ENCODE assay signal across 9 cellular contexts in the genomic region with DNA sequence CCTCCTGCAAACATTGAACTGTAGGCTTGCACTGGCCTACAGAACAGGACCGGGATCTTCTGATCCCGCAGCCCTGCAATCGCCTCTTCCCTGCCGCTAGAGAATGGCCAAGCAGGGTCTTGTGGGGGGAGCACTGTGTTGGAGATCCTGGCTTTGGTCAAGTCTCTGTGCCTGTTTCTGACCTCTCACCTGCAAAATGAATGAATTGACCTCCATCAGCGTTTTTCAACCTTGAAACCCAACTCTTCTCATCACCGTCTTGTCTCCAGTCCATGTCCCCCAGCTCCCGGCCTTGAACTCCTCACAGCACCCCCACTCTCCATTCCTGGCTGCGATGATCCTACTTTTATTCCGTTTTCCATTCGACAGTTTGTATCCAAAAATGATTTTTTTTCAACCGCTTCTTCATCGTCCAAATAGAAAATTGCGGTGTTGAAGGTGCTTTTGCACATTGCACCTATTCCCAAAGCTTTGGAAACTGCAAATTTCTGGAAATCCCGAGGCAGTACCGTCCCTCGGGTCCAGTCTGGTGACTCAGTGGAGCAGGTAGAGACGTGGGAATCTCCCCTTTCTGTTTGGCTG. TPM values are rescaled to one million over a fixed set of nuclear protein-coding genes. Genes with fewer than 3 reads are reported as not detected.
DNase-seq lines count a peak whose midpoint lies in the region; ATAC-seq and TF ChIP-seq lines count a peak whose summit lies in the region.
"Had no signal": no experiment of that assay in that cellular context is flagged by ENCODE, and none has a peak within 500 bp of the region (broad histone marks: within the 10 kb centered on the region; RNA-seq: fewer than 3 reads in every experiment).

No MANE protein-coding gene starts in this region.

- CTCF ChIA-PET in activated CD4-positive, alpha-beta memory T cell treated with anti-CD3 and anti-CD28 coated beads for 36 hours (lab: Charles Lee) = no interaction called here

- no peaks in the 10 kb centered on the region for H3K9me3 Mint-ChIP-seq in T-helper 2 cell treated with Interferon-gamma antibody and Interleukin-4, amounts not matched to agents 5 μg/mL and 100 μg/mL, for 36 hours
- H3K9me3 Mint-ChIP-seq in activated CD4-positive, alpha-beta memory T cell treated with anti-CD3 and anti-CD28 coated beads for 36 hours = no peaks in the 10 kb centered on the region

- intact Hi-C loops in activated CD4-positive, alpha-beta memory T cell treated with anti-CD3 and anti-CD28 coated beads for 36 hours (cut with micrococcal nuclease) = no loop called here

- no peak overlapping the region for H3K9ac ChIP-seq in stomach smooth muscle (ENCODE audit: low read length in 2 of 2)

- no peak for TF ChIP-seq CTCF in gastroesophageal sphincter (IDR thresholded peaks at IDR 0.05)

- H3K4me1 Mint-ChIP-seq in T-helper 2 cell treated with Interferon-gamma antibody and Interleukin-4, amounts not matched to agents 5 μg/mL and 100 μg/mL, for 36 hours (ENCODE audit: low read depth) = peaks cover 39% of the 10 kb centered on the region
- peaks cover 63% of the 10 kb centered on the region for H3K4me1 Mint-ChIP-seq in activated CD4-positive, alpha-beta memory T cell treated with anti-CD3 and anti-CD28 coated beads for 36 hours (ENCODE audit: low read depth)

- H3K36me3 Mint-ChIP-seq in T-helper 2 cell treated with Interferon-gamma antibody and Interleukin-4, amounts not matched to agents 5 μg/mL and 100 μg/mL, for 36 hours (ENCODE audit: low read depth) = peaks cover 33% of the 10 kb centered on the region
- H3K36me3 Mint-ChIP-seq in activated CD4-positive, alpha-beta memory T cell treated with anti-CD3 and anti-CD28 coated beads for 36 hours = peaks cover 22% of the 10 kb centered on the region

- H3K36me3 ChIP-seq in gastroesophageal sphincter = peaks cover 0 to 7% of the 10 kb centered on the region in 2 donors
- H3K36me3 ChIP-seq in stomach smooth muscle (ENCODE audit: control insufficient read depth in 2 of 2, insufficient read depth in 2 of 2, low read length in 2 of 2) = no peaks in the 10 kb centered on the region

- ATAC-seq in gastroesophageal sphincter = no peak

- POLR2A ChIA-PET in activated CD4-positive, alpha-beta memory T cell treated with anti-CD3 and anti-CD28 coated beads for 36 hours (lab: Charles Lee) = interaction anchor here (1.2 kb wide), 1 partner anchor 48 kb away, joined by 3 read pairs; no protein-coding TSS in a partner anchor

- no peak for TF ChIP-seq POLR2A in gastroesophageal sphincter (IDR thresholded peaks at IDR 0.05)

- peak overlapping the region; percentile 99 for H3K4me3 Mint-ChIP-seq in T-helper 2 cell treated with Interferon-gamma antibody and Interleukin-4, amounts not matched to agents 5 μg/mL and 100 μg/mL, for 36 hours
- H3K4me3 Mint-ChIP-seq in activated CD4-positive, alpha-beta memory T cell treated with anti-CD3 and anti-CD28 coated beads for 36 hours = peak overlapping the region; percentile 20

- no peak for DNase-seq in T-helper 2 cell treated with Interferon-gamma antibody and Interleukin-4, amounts not matched to agents 5 μg/mL and 100 μg/mL, for 36 hours (ENCODE audit: low spot score)
- DNase-seq in T-helper 2 cell (no peak), NCI-H82 treated with DMSO at 0.1 percent for 48 hours (lab: John Stamatoyannopoulos, UW; ENCODE audit: unreplicated experiment) (no peak)
- DNase-seq in activated CD4-positive, alpha-beta memory T cell treated with anti-CD3 and anti-CD28 coated beads for 36 hours = no peak
- no peak for DNase-seq in stimulated activated CD4-positive, alpha-beta T cell treated with anti-CD3 and anti-CD28 coated beads, Interleukin-4, amount 100 ng/mL, for 1 hour
- no peak for DNase-seq in activated CD4-positive, alpha-beta T cell treated with anti-CD3 and anti-CD28 coated beads for 4 hours
- DNase-seq: NCI-H1417 treated with DMSO at 0.1 percent for 48 hours had no signal

- no peak for TF ChIP-seq EP300 in gastroesophageal sphincter (IDR thresholded peaks at IDR 0.05)

- no peaks in the 10 kb centered on the region for H3K27me3 Mint-ChIP-seq in T-helper 2 cell treated with Interferon-gamma antibody and Interleukin-4, amounts not matched to agents 5 μg/mL and 100 μg/mL, for 36 hours (ENCODE audit: low read depth)
- H3K27me3 Mint-ChIP-seq in activated CD4-positive, alpha-beta memory T cell treated with anti-CD3 and anti-CD28 coated beads for 36 hours = no peaks in the 10 kb centered on the region

- H3K27ac ChIP-seq in gastroesophageal sphincter (peak overlapping the region in 3 of 4 donors; percentile 88 to 92 (median 88)), stomach smooth muscle (ENCODE audit: low read length) (no peak overlapping the region)

- peak overlapping the region in 1 of 2 donors; percentile 86 for H3K4me3 ChIP-seq in gastroesophageal sphincter
- peak overlapping the region; percentile 82 to 93 for H3K4me3 ChIP-seq in stomach smooth muscle (ENCODE audit: low read length in 2 of 2)

- H3K4me1 ChIP-seq in gastroesophageal sphincter = peaks cover 0 to 84% (median 50%) of the 10 kb centered on the region in 3 donors
- peaks cover 63% of the 10 kb centered on the region for H3K4me1 ChIP-seq in stomach smooth muscle (ENCODE audit: control insufficient read depth, insufficient read depth, low read length)

- H3K9me3 ChIP-seq in gastroesophageal sphincter (no peaks in the 10 kb centered on the region), stomach smooth muscle (ENCODE audit: control insufficient read depth in 2 of 2, low read length in 2 of 2) (no peaks in the 10 kb centered on the region)

- H3K27me3 ChIP-seq in gastroesophageal sphincter (no peaks in the 10 kb centered on the region), stomach smooth muscle (ENCODE audit: control insufficient read depth in 1 of 2, insufficient read depth in 2 of 2, low read length in 2 of 2) (no peaks in the 10 kb centered on the region)

- WGBS in gastroesophageal sphincter (ENCODE audit: low coverage in 1 of 2), 2 donors = 78 to 89% methylated on average over 12 to 13 of the region's 17 CpGs

- H3K27ac Mint-ChIP-seq in T-helper 2 cell treated with Interferon-gamma antibody and Interleukin-4, amounts not matched to agents 5 μg/mL and 100 μg/mL, for 36 hours = no peak overlapping the region
- no peak overlapping the region for H3K27ac Mint-ChIP-seq in activated CD4-positive, alpha-beta memory T cell treated with anti-CD3 and anti-CD28 coated beads for 36 hours

RNA-seq across cellular contexts. Expression of gene MYO9B, which starts 2.0 kb away (rescaled TPM):
- 100 to 1,000 TPM; 100 to 104 TPM for total RNA-seq in activated CD4-positive, alpha-beta memory T cell treated with anti-CD3 and anti-CD28 coated beads for 36 hours
- total RNA-seq in gastroesophageal sphincter = 10 to 100 TPM; 38.1 to 77.7 (median 66.2) TPM

RNA-seq across cellular contexts. Expression of gene HAUS8, which starts 2.3 kb away (rescaled TPM):
- total RNA-seq in activated CD4-positive, alpha-beta memory T cell treated with anti-CD3 and anti-CD28 coated beads for 36 hours = 10 to 100 TPM; 34.9 to 36.8 TPM
- 1 to 10 TPM; 3.2 to 6.4 (median 5.5) TPM for total RNA-seq in gastroesophageal sphincter

RNA-seq across cellular contexts. Expression of gene CPAMD8, which starts 50.9 kb away (rescaled TPM):
- under 1 TPM; 0.31 to 0.88 TPM for total RNA-seq in activated CD4-positive, alpha-beta memory T cell treated with anti-CD3 and anti-CD28 coated beads for 36 hours
- total RNA-seq in gastroesophageal sphincter = 10 to 100 TPM in 1 of 4 donors, 1 to 10 TPM in 3; 6.9 to 12.0 (median 9.2) TPM

Comparison
In these comparisons a context has a peak if more than half of its experiments do, and no peak if none do; other contexts are left out.
1. RNA of gene HAUS8, which starts 2.3 kb away (total RNA-seq): 34.9 to 36.8 TPM in activated CD4-positive, alpha-beta memory T cell treated with anti-CD3 and anti-CD28 coated beads for 36 hours; 3.2 to 6.4 TPM in gastroesophageal sphincter; every median in the first group is over 4 times any median in the second.
2. RNA of gene CPAMD8, which starts 50.9 kb away (total RNA-seq): 6.9 to 12.0 TPM in gastroesophageal sphincter; 0.31 to 0.88 TPM in activated CD4-positive, alpha-beta memory T cell treated with anti-CD3 and anti-CD28 coated beads for 36 hours; every median in the first group is over 4 times any median in the second.